29 cellular contexts compared by ENCODE assay signal in the genomic region with DNA sequence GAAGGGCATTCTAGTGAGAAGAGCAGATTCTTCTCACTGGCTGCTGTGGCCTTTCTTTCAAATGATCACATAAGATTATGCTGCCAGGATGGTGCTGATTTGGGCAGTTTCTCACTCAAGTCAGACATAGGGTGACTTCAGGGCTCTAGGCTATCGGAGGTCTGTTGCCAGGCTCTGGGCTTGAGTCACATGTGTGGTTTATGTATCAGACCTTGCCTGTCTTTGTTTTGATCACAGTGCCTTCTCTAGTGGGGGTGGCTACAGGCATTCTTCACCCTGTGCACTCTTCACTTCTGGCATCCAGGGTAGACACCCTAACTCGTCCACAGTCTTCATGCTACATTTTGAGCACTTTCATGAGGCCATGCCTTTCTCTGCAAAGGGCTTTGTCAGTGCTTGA.
"Had no signal": no experiment of that assay in that cellular context is flagged by ENCODE, and none has a peak within 500 bp of the region (broad histone marks: within the 10 kb centered on the region; RNA-seq: fewer than 3 reads in every experiment).

No MANE protein-coding gene starts in this region.

- H3K27ac ChIP-seq: body of pancreas, hepatocyte, left lung, right lobe of liver, skin epidermis, thoracic aorta, upper lobe of left lung, VCaP had no signal

- DNase-seq: activated CD4-positive, alpha-beta memory T cell treated with anti-CD3 and anti-CD28 coated beads, Interleukin-2, amount 10 ng/mL, durations not matched to agents 7 days and 5 days; activated CD4-positive, alpha-beta T cell treated with anti-CD3 and anti-CD28 coated beads, Interleukin-2, amount 10 ng/mL, durations not matched to agents 24 days and 14 days; activated gamma-delta T cell; activated naive CD4-positive, alpha-beta T cell treated with anti-CD3 and anti-CD28 coated beads, Interleukin-2, amount 50 U/mL, for 16 hours; activated naive CD8-positive, alpha-beta T cell treated with anti-CD3 and anti-CD28 coated beads, Interleukin-2, amount 50 U/mL, for 24 hours; activated T-cell treated with anti-CD3 and anti-CD28 coated beads for 4 hours; body of pancreas; dermis blood vessel endothelial cell; effector CD8-positive, alpha-beta T cell; glutamatergic neuron; immature natural killer cell; kidney glomerular epithelial cell; naive thymus-derived CD4-positive, alpha-beta T cell; posterior cingulate gyrus; right lobe of liver; stimulated activated CD4-positive, alpha-beta T cell treated with anti-CD3 and anti-CD28 coated beads, Interleukin-2, amount 100 ng/mL, for 24 hours; stimulated activated CD8-positive, alpha-beta memory T cell treated with anti-CD3 and anti-CD28 coated beads, Interleukin-4, amount 100 ng/mL, for 48 hours; stimulated activated naive CD4-positive, alpha-beta T cell treated with Interleukin-2 at 50 U/mL for 16 hours; T-helper 17 cell; upper lobe of left lung had no signal

- H3K36me3 Mint-ChIP-seq: immature natural killer cell; naive thymus-derived CD4-positive, alpha-beta T cell had no signal

- H3K27me3 Mint-ChIP-seq: activated CD4-positive, alpha-beta memory T cell treated with anti-CD3 and anti-CD28 coated beads, Interleukin-2, amount 10 ng/mL, durations not matched to agents 7 days and 5 days; activated CD4-positive, alpha-beta T cell treated with anti-CD3 and anti-CD28 coated beads, Interleukin-2, amount 10 ng/mL, durations not matched to agents 24 days and 14 days; activated naive CD8-positive, alpha-beta T cell treated with anti-CD3 and anti-CD28 coated beads, Interleukin-2, amount 50 U/mL, for 24 hours; naive thymus-derived CD4-positive, alpha-beta T cell; T-helper 17 cell had no signal

- H3K4me1 Mint-ChIP-seq: activated CD4-positive, alpha-beta memory T cell treated with anti-CD3 and anti-CD28 coated beads, Interleukin-2, amount 10 ng/mL, durations not matched to agents 7 days and 5 days; activated CD4-positive, alpha-beta T cell treated with anti-CD3 and anti-CD28 coated beads, Interleukin-2, amount 10 ng/mL, durations not matched to agents 24 days and 14 days; activated naive CD8-positive, alpha-beta T cell treated with anti-CD3 and anti-CD28 coated beads, Interleukin-2, amount 50 U/mL, for 24 hours; immature natural killer cell; naive thymus-derived CD4-positive, alpha-beta T cell; neural crest cell; T-helper 17 cell had no signal

- H3K9me3 Mint-ChIP-seq: activated CD4-positive, alpha-beta memory T cell treated with anti-CD3 and anti-CD28 coated beads, Interleukin-2, amount 10 ng/mL, durations not matched to agents 7 days and 5 days; activated naive CD8-positive, alpha-beta T cell treated with anti-CD3 and anti-CD28 coated beads, Interleukin-2, amount 50 U/mL, for 24 hours; neural crest cell had no signal

- H3K4me1 ChIP-seq: body of pancreas, left lung, right lobe of liver, upper lobe of left lung had no signal

- H3K27ac Mint-ChIP-seq: activated CD4-positive, alpha-beta memory T cell treated with anti-CD3 and anti-CD28 coated beads, Interleukin-2, amount 10 ng/mL, durations not matched to agents 7 days and 5 days; activated CD4-positive, alpha-beta T cell treated with anti-CD3 and anti-CD28 coated beads, Interleukin-2, amount 10 ng/mL, durations not matched to agents 24 days and 14 days; activated naive CD8-positive, alpha-beta T cell treated with anti-CD3 and anti-CD28 coated beads, Interleukin-2, amount 50 U/mL, for 24 hours; immature natural killer cell; naive thymus-derived CD4-positive, alpha-beta T cell; T-helper 17 cell had no signal

- H3K36me3 ChIP-seq: left lung, right lobe of liver, thoracic aorta, upper lobe of left lung had no signal

- H3K9me3 ChIP-seq: body of pancreas, left lung, right lobe of liver, thoracic aorta, upper lobe of left lung had no signal

- H3K4me3 Mint-ChIP-seq: activated CD4-positive, alpha-beta memory T cell treated with anti-CD3 and anti-CD28 coated beads, Interleukin-2, amount 10 ng/mL, durations not matched to agents 7 days and 5 days; activated CD4-positive, alpha-beta T cell treated with anti-CD3 and anti-CD28 coated beads, Interleukin-2, amount 10 ng/mL, durations not matched to agents 24 days and 14 days; activated naive CD8-positive, alpha-beta T cell treated with anti-CD3 and anti-CD28 coated beads, Interleukin-2, amount 50 U/mL, for 24 hours; immature natural killer cell; naive thymus-derived CD4-positive, alpha-beta T cell; neural crest cell; T-helper 17 cell had no signal

- H3K4me3 ChIP-seq: body of pancreas, hepatocyte, left lung, lung, right lobe of liver, skin epidermis, thoracic aorta, upper lobe of left lung had no signal

- H3K27me3 ChIP-seq: body of pancreas, hepatocyte, left lung, right lobe of liver, upper lobe of left lung had no signal

- ATAC-seq: activated CD4-positive, CD25-positive, alpha-beta regulatory T cell treated with anti-CD3 and anti-CD28 coated beads, Interleukin-2, amount 50 U/mL, for 24 hours; activated naive CD8-positive, alpha-beta T cell treated with anti-CD3 and anti-CD28 coated beads, Interleukin-2, amount 50 U/mL, for 24 hours; body of pancreas; esophagus mucosa; left lung; naive thymus-derived CD4-positive, alpha-beta T cell; right lobe of liver; T-helper 17 cell had no signal
